In the genomic region with DNA sequence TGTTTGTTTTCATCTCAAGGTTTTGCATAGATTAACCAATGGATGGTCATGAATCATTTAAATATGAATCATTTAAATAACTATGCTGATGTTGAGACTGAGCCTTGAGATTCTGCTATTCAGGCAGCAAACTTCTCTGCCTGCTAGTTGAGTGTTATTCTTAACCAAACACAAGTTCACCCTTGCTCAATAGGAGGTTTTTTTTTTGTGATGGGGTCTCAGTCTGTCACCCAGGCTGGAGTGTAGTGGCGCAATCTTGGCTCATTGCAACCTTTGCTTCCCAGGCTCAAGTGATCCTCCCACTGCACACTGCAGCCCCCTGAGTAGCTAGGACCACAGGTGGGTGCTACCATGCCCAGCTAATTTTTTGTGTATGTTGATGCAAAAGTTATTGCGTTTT, we compare ENCODE assay signal across 24 cellular contexts.
"Had no signal": no experiment of that assay in that cellular context is flagged by ENCODE, and none has a peak within 500 bp of the region (broad histone marks: within the 10 kb centered on the region; RNA-seq: fewer than 3 reads in every experiment).

No MANE protein-coding gene starts in this region.

- H3K4me3 Mint-ChIP-seq: naive thymus-derived CD8-positive, alpha-beta T cell; nephron progenitor cell; stimulated activated naive CD8-positive, alpha-beta T cell treated with anti-CD3 and anti-CD28 coated beads, Interleukin-15, amount 100 ng/mL, for 72 hours had no signal

- H3K4me2 ChIP-seq: smooth muscle cell had no signal

- H3K27me3 ChIP-seq: dorsolateral prefrontal cortex, left lung, right lobe of liver, suprapubic skin, transverse colon, upper lobe of right lung, vagina had no signal

- H3K36me3 ChIP-seq: left lung, right lobe of liver, suprapubic skin, transverse colon, upper lobe of right lung, vagina had no signal

- H3K4me1 Mint-ChIP-seq: naive thymus-derived CD8-positive, alpha-beta T cell; stimulated activated naive CD8-positive, alpha-beta T cell treated with anti-CD3 and anti-CD28 coated beads, Interleukin-15, amount 100 ng/mL, for 72 hours had no signal

- H3K4me1 ChIP-seq: psoas muscle, upper lobe of right lung had no signal

- DNase-seq: dorsolateral prefrontal cortex; effector CD4-positive, alpha-beta T cell; left cardiac atrium; left lung; naive thymus-derived CD8-positive, alpha-beta T cell; nephron progenitor cell; nucleus accumbens; posterior cingulate gyrus; psoas muscle; right lobe of liver; stimulated activated CD4-positive, alpha-beta T cell treated with anti-CD3 and anti-CD28 coated beads, Interleukin-12 subunit alpha, Interleukin-12 subunit beta, amount 100 ng/mL, for 4 hours; stimulated activated CD4-positive, alpha-beta T cell treated with anti-CD3 and anti-CD28 coated beads, Interleukin-1b, Interleukin-23, amount 100 ng/mL, for 48 hours; stimulated activated CD4-positive, alpha-beta T cell treated with anti-CD3 and anti-CD28 coated beads, Interleukin-4, amount 100 ng/mL, for 1 hour; stimulated activated CD8-positive, alpha-beta memory T cell treated with anti-CD3 and anti-CD28 coated beads, Interleukin-4, amount 100 ng/mL, for 48 hours; stimulated activated naive CD4-positive, alpha-beta T cell; stimulated activated naive CD8-positive, alpha-beta T cell treated with anti-CD3 and anti-CD28 coated beads, Interleukin-15, amount 100 ng/mL, for 72 hours; transverse colon; upper lobe of right lung had no signal

- H3K27ac ChIP-seq: dorsolateral prefrontal cortex, left lung, psoas muscle, right lobe of liver, suprapubic skin, transverse colon, upper lobe of right lung, vagina had no signal

- H3K9me3 ChIP-seq: left lung, psoas muscle, right lobe of liver, suprapubic skin, transverse colon, upper lobe of right lung, vagina had no signal

- FAIRE-seq: colon, frontal cortex, islet of Langerhans had no signal

- ATAC-seq: left cardiac atrium; left lung; naive thymus-derived CD8-positive, alpha-beta T cell; psoas muscle; stimulated activated naive CD8-positive, alpha-beta T cell treated with anti-CD3 and anti-CD28 coated beads, Interleukin-15, amount 100 ng/mL, for 72 hours; upper lobe of right lung had no signal

- H3K9me3 Mint-ChIP-seq: naive thymus-derived CD8-positive, alpha-beta T cell; nephron progenitor cell; stimulated activated naive CD8-positive, alpha-beta T cell treated with anti-CD3 and anti-CD28 coated beads, Interleukin-15, amount 100 ng/mL, for 72 hours had no signal

- H3K36me3 Mint-ChIP-seq: naive thymus-derived CD8-positive, alpha-beta T cell had no signal

- H3K27ac Mint-ChIP-seq: nephron progenitor cell; stimulated activated naive CD8-positive, alpha-beta T cell treated with anti-CD3 and anti-CD28 coated beads, Interleukin-15, amount 100 ng/mL, for 72 hours had no signal

- H3K4me3 ChIP-seq: dorsolateral prefrontal cortex, left lung, psoas muscle, right lobe of liver, smooth muscle cell, suprapubic skin, transverse colon, upper lobe of right lung, vagina had no signal
